In genomic region chr21:46605759-46606426, GRCh38 we compare ENCODE assay signal across 8 cellular contexts. TPM values are rescaled to one million over a fixed set of nuclear protein-coding genes. Genes with fewer than 3 reads are reported as not detected.
A peak's percentile ranks its signal among the peaks of the same experiment; 100 is the strongest.
DNase-seq lines count a peak whose midpoint lies in the region; TF ChIP-seq lines count a peak whose summit lies in the region.

No MANE protein-coding gene starts in this region.

- TF ChIP-seq CTCF in stomach (IDR thresholded peaks at IDR 0.05): no peak

- no peak for TF ChIP-seq EP300 in stomach (IDR thresholded peaks at IDR 0.05)

- H3K9me3 ChIP-seq in stomach: peaks cover 0 to 10% (median 5%) of the 10 kb centered on the region in 4 donors

- H3K4me1 ChIP-seq in stomach: peaks cover 0 to 40% (median 0%) of the 10 kb centered on the region in 4 donors

- peak; percentile 40 for DNase-seq in activated effector memory CD4-positive, alpha-beta T cell treated with Interleukin-2 at 50 U/mL for 16 hours
- DNase-seq in activated effector memory CD4-positive, alpha-beta T cell treated with anti-CD3 and anti-CD28 coated beads, Interleukin-2, amount 50 U/mL, for 16 hours: no peak
- peak; percentile 34 for DNase-seq in activated CD4-positive, alpha-beta T cell treated with anti-CD3 and anti-CD28 coated beads, Interleukin-2, amount 50 U/mL, for 1 hour
- DNase-seq in iPS-NIHi7 (ENCODE audit: extremely low spot score): peak; percentile 3
- DNase-seq in stomach: peak; percentile 45
- DNase-seq in NCI-H1105 treated with DMSO at 0.1 percent for 48 hours (lab: John Stamatoyannopoulos, UW): no peak
- no peak for DNase-seq in NCI-H446 (lab: John Stamatoyannopoulos, UW)
- no peak for DNase-seq in SHP77 treated with DMSO at 0.1 percent for 48 hours (lab: John Stamatoyannopoulos, UW)

- WGBS in stomach, 5 donors: 71 to 79% (median 76%) methylated on average over 15 of the region's 15 CpGs

- H3K4me3 ChIP-seq in stomach: no peak overlapping the region

- H3K27ac ChIP-seq in stomach: peak overlapping the region in 4 of 5 donors; percentile 21 to 36 (median 27)

- no peaks in the 10 kb centered on the region for H3K36me3 ChIP-seq in stomach

- intact Hi-C loops in stomach (cut with DNase I; ENCODE audit: low total_unique reads): no loop called here

- no peak for TF ChIP-seq POLR2A in stomach (IDR thresholded peaks at IDR 0.05)

- peaks cover 0 to 23% (median 4%) of the 10 kb centered on the region in 3 donors for H3K27me3 ChIP-seq in stomach

RNA-seq across cellular contexts. Expression of gene S100B, which starts 1.0 kb away (rescaled TPM):
- total RNA-seq in stomach: 10 to 100 TPM in 1 of 5 donors, 1 to 10 TPM in 3, not detected in 1; 1.8 to 18.4 (median 6.2) TPM
- polyA plus RNA-seq in stomach: 10 to 100 TPM in 1 of 3 donors, 1 to 10 TPM in 2; 7.0 to 13.7 (median 9.1) TPM

RNA-seq across cellular contexts. Expression of gene PRMT2, which starts 29.6 kb away (rescaled TPM):
- total RNA-seq in stomach: 10 to 100 TPM; 18.7 to 85.0 (median 48.8) TPM
- 10 to 100 TPM; 63.8 to 75.5 (median 63.9) TPM for polyA plus RNA-seq in stomach

Comparison
In these comparisons a context has a peak if more than half of its experiments do, and no peak if none do; other contexts are left out.
1. DNase-seq: peak in activated effector memory CD4-positive, alpha-beta T cell treated with Interleukin-2 at 50 U/mL for 16 hours (single experiment), activated CD4-positive, alpha-beta T cell treated with anti-CD3 and anti-CD28 coated beads, Interleukin-2, amount 50 U/mL, for 1 hour (single experiment), iPS-NIHi7 (single experiment) and stomach (single experiment); none in activated effector memory CD4-positive, alpha-beta T cell treated with anti-CD3 and anti-CD28 coated beads, Interleukin-2, amount 50 U/mL, for 16 hours (single experiment), NCI-H1105 treated with DMSO at 0.1 percent for 48 hours (single experiment), NCI-H446 (0 of 2) and SHP77 treated with DMSO at 0.1 percent for 48 hours (single experiment).